Comparison of ENCODE assay signal across 1 cellular context in genomic region chr14:75158843-75159614, GRCh38.
TF ChIP-seq lines count a peak whose summit lies in the region.

No MANE protein-coding gene starts in this region.

TF ChIP-seq in GM12878, 131 proteins besides CTCF, POLR2A, EP300 and RAD21:
- TF ChIP-seq NFIC (IDR thresholded peaks at IDR 0.05; ENCODE audit: low read depth, low read length), result peak; percentile 61; the same call in 1 of the 2 replicates
- peak; percentile 66; the same call in 1 of the 2 replicates for TF ChIP-seq ATF2 (IDR thresholded peaks at IDR 0.05; ENCODE audit: low read length)
- no peak for TF ChIP-seq POLR2AphosphoS2 (IDR thresholded peaks at IDR 0.05; ENCODE audit: low read depth, low read length)
- TF ChIP-seq MEF2A (IDR thresholded peaks at IDR 0.05; ENCODE audit: insufficient read depth, low read depth, low read length), result 0 out of 2 replicates have a peak, but pooled peaks have one; percentile 53
- peak; percentile 76 for TF ChIP-seq EED (IDR thresholded peaks at IDR 0.05; ENCODE audit: low read depth)
- no peak for TF ChIP-seq MEF2B (IDR thresholded peaks at IDR 0.05; ENCODE audit: partially characterized antibody, poor library complexity, severe bottlenecking)
- peak; percentile 75 for TF ChIP-seq JUNB (IDR thresholded peaks at IDR 0.05)
- TF ChIP-seq MTA3 (IDR thresholded peaks at IDR 0.05; ENCODE audit: borderline replicate concordance, low read length), result 0 out of 2 replicates have a peak, but pooled peaks have one; percentile 53
- no peak for TF ChIP-seq TAF1 (IDR thresholded peaks at IDR 0.05; ENCODE audit: borderline replicate concordance, low read depth, low read length)
- TF ChIP-seq E4F1 (IDR thresholded peaks at IDR 0.05; ENCODE audit: borderline replicate concordance, partially characterized antibody), result no peak
- TF ChIP-seq IKZF2 (IDR thresholded peaks at IDR 0.05), result peak in 1 of 2 experiments; percentile 45; a peak in 1 of 4 replicates
- peak in 1 of 2 experiments; percentile 49; a peak in 1 of 4 replicates for TF ChIP-seq ETV6 (conservative IDR thresholded peaks at IDR 0.05 in 1 of 2, IDR thresholded peaks at IDR 0.05 in 1 of 2; ENCODE audit: borderline replicate concordance in 1 of 2, low read depth in 1 of 2)
- TF ChIP-seq SPI1 (IDR thresholded peaks at IDR 0.05; ENCODE audit: borderline replicate concordance, insufficient read depth, low read depth, low read length), result peak; percentile 45; the same call in 1 of the 2 replicates
- TF ChIP-seq ZNF24 (IDR thresholded peaks at IDR 0.05), result no peak
- 0 out of 2 replicates have a peak, but pooled peaks have one; percentile 43 for TF ChIP-seq CREB1 (IDR thresholded peaks at IDR 0.05; ENCODE audit: low read depth)
- TF ChIP-seq IRF4 (IDR thresholded peaks at IDR 0.05; ENCODE audit: low read depth, low read length), result peak; percentile 58; the same call in 1 of the 2 replicates
